In the genomic region with DNA sequence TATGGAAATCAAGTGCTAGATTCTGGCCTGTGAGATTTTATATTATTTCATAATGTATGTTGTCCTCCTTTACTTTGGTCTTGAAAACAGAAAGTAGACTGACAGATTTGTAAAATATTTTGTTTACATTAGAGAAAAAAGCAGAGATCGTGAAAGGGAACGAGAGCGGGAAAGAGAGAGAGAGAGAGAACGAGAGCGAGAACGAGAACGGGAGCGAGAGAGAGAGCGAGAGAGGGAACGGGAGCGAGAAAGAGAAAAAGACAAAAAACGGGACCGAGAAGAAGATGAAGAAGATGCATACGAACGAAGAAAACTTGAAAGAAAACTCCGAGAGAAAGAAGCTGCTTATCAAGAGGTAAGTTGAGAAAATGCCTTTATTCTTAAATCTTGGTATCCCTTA, we compare ENCODE assay signal across 15 cellular contexts. TPM values are rescaled to one million over a fixed set of nuclear protein-coding genes. Genes with fewer than 3 reads are reported as not detected.
DNase-seq lines count a peak whose midpoint lies in the region; ATAC-seq and TF ChIP-seq lines count a peak whose summit lies in the region.
"Had no signal": no experiment of that assay in that cellular context is flagged by ENCODE, and none has a peak within 500 bp of the region (broad histone marks: within the 10 kb centered on the region; RNA-seq: fewer than 3 reads in every experiment).

No MANE protein-coding gene starts in this region.

- CTCF ChIA-PET in activated naive CD4-positive, alpha-beta T cell treated with anti-CD3 and anti-CD28 coated beads, Interleukin-2, amount 10 ng/mL, durations not matched to agents 7 days and 5 days (lab: Charles Lee), result no interaction called here

- H3K9me3 Mint-ChIP-seq in activated naive CD4-positive, alpha-beta T cell treated with anti-CD3 and anti-CD28 coated beads, Interleukin-2, amount 50 U/mL, for 24 hours, result no peaks in the 10 kb centered on the region
- H3K9me3 Mint-ChIP-seq in activated naive CD4-positive, alpha-beta T cell treated with anti-CD3 and anti-CD28 coated beads, Interleukin-2, amount 10 ng/mL, durations not matched to agents 7 days and 5 days, result no peaks in the 10 kb centered on the region
- H3K9me3 Mint-ChIP-seq in GM23338 (no peaks in the 10 kb centered on the region; the same call in 2 of the 3 replicates), neural progenitor cell (no peaks in the 10 kb centered on the region)
- H3K9me3 Mint-ChIP-seq in activated T-helper 17 cell treated with anti-CD3 and anti-CD28 coated beads, Interleukin-2, amount 50 U/mL, for 72 hours, result no peaks in the 10 kb centered on the region
- H3K9me3 Mint-ChIP-seq: CD4-positive, alpha-beta T cell had no signal

- H2AFZ ChIP-seq in GM23338, result no peak overlapping the region
- no peak overlapping the region for H2AFZ ChIP-seq in neural progenitor cell (replicated peaks)

- ATAC-seq in GM23338, result no peak
- no peak for ATAC-seq in activated T-helper 17 cell treated with anti-CD3 and anti-CD28 coated beads, Interleukin-2, amount 50 U/mL, for 72 hours (replicated peaks)
- no peak for ATAC-seq in left cardiac atrium

- H3K27ac ChIP-seq in GM23338 (ENCODE audit: low read depth) (peak overlapping the region; percentile 72; the same call in 1 of the 2 replicates), neural progenitor cell (peak overlapping the region; percentile 24)
- H3K27ac ChIP-seq: HL-60 had no signal

- H3F3A ChIP-seq in GM23338 (replicated peaks; ENCODE audit: low read depth) (peaks cover 13% of the 10 kb centered on the region; the same call in 1 of the 2 replicates), neural progenitor cell (ENCODE audit: low read depth) (peaks cover 20% of the 10 kb centered on the region)

- H3K9ac ChIP-seq in neural progenitor cell, result no peak overlapping the region

- intact Hi-C loops in left cardiac atrium (cut with DNase I), result no loop called here

- H3K4me3 ChIP-seq in GM23338 (no peak overlapping the region), neural progenitor cell (no peak overlapping the region)

- peaks cover 13% of the 10 kb centered on the region; the same call in 1 of the 2 replicates for H3K79me2 ChIP-seq in GM23338 (replicated peaks; ENCODE audit: insufficient read depth)
- H3K79me2 ChIP-seq in neural progenitor cell (ENCODE audit: low read depth), result peaks cover 11% of the 10 kb centered on the region

- no peak overlapping the region for H3K4me2 ChIP-seq in GM23338
- H3K4me2 ChIP-seq in neural progenitor cell, result no peak overlapping the region

- H3K27me3 Mint-ChIP-seq in activated naive CD4-positive, alpha-beta T cell treated with anti-CD3 and anti-CD28 coated beads, Interleukin-2, amount 50 U/mL, for 24 hours, result no peaks in the 10 kb centered on the region
- H3K27me3 Mint-ChIP-seq in activated naive CD4-positive, alpha-beta T cell treated with anti-CD3 and anti-CD28 coated beads, Interleukin-2, amount 10 ng/mL, durations not matched to agents 7 days and 5 days, result no peaks in the 10 kb centered on the region
- H3K27me3 Mint-ChIP-seq in GM23338 (ENCODE audit: insufficient read depth, low read depth, poor library complexity) (no peaks in the 10 kb centered on the region), neural progenitor cell (ENCODE audit: insufficient read depth, low read depth) (no peaks in the 10 kb centered on the region)
- no peaks in the 10 kb centered on the region for H3K27me3 Mint-ChIP-seq in activated T-helper 17 cell treated with anti-CD3 and anti-CD28 coated beads, Interleukin-2, amount 50 U/mL, for 72 hours
- H3K27me3 Mint-ChIP-seq: B cell; CD4-positive, alpha-beta T cell had no signal

- no peaks in the 10 kb centered on the region for H3K4me1 ChIP-seq in GM23338 (ENCODE audit: insufficient read depth)
- no peaks in the 10 kb centered on the region for H3K4me1 ChIP-seq in neural progenitor cell

- H4K20me1 ChIP-seq in GM23338 (replicated peaks; ENCODE audit: insufficient read depth) (peaks cover 6% of the 10 kb centered on the region; the same call in 1 of the 2 replicates), neural progenitor cell (ENCODE audit: low read depth) (no peaks in the 10 kb centered on the region)

- peaks cover 32% of the 10 kb centered on the region for H3K36me3 Mint-ChIP-seq in activated naive CD4-positive, alpha-beta T cell treated with anti-CD3 and anti-CD28 coated beads, Interleukin-2, amount 50 U/mL, for 24 hours
- peaks cover 56% of the 10 kb centered on the region for H3K36me3 Mint-ChIP-seq in activated naive CD4-positive, alpha-beta T cell treated with anti-CD3 and anti-CD28 coated beads, Interleukin-2, amount 10 ng/mL, durations not matched to agents 7 days and 5 days
- H3K36me3 Mint-ChIP-seq in GM23338 (ENCODE audit: low read depth) (peaks cover 87% of the 10 kb centered on the region), neural progenitor cell (peaks cover 26% of the 10 kb centered on the region)
- H3K36me3 Mint-ChIP-seq in activated T-helper 17 cell treated with anti-CD3 and anti-CD28 coated beads, Interleukin-2, amount 50 U/mL, for 72 hours (ENCODE audit: low read depth), result peaks cover 98% of the 10 kb centered on the region

- H3K4me3 Mint-ChIP-seq in activated naive CD4-positive, alpha-beta T cell treated with anti-CD3 and anti-CD28 coated beads, Interleukin-2, amount 50 U/mL, for 24 hours, result no peak overlapping the region
- H3K4me3 Mint-ChIP-seq in activated naive CD4-positive, alpha-beta T cell treated with anti-CD3 and anti-CD28 coated beads, Interleukin-2, amount 10 ng/mL, durations not matched to agents 7 days and 5 days, result no peak overlapping the region
- no peak overlapping the region for H3K4me3 Mint-ChIP-seq in GM23338
- no peak overlapping the region for H3K4me3 Mint-ChIP-seq in activated T-helper 17 cell treated with anti-CD3 and anti-CD28 coated beads, Interleukin-2, amount 50 U/mL, for 72 hours
- no peak overlapping the region for H3K4me3 Mint-ChIP-seq in neural progenitor cell
- H3K4me3 Mint-ChIP-seq: B cell; CD4-positive, alpha-beta T cell had no signal

- no peaks in the 10 kb centered on the region for H3K27me3 ChIP-seq in GM23338 (ENCODE audit: insufficient read depth)
- no peaks in the 10 kb centered on the region for H3K27me3 ChIP-seq in neural progenitor cell

- H3K9me2 ChIP-seq in GM23338 (ENCODE audit: insufficient read depth), result no peaks in the 10 kb centered on the region

- H3K9me3 ChIP-seq in neural progenitor cell (ENCODE audit: low read depth), result no peaks in the 10 kb centered on the region

- H3K4me1 Mint-ChIP-seq in activated naive CD4-positive, alpha-beta T cell treated with anti-CD3 and anti-CD28 coated beads, Interleukin-2, amount 50 U/mL, for 24 hours, result peaks cover 3% of the 10 kb centered on the region
- H3K4me1 Mint-ChIP-seq in activated naive CD4-positive, alpha-beta T cell treated with anti-CD3 and anti-CD28 coated beads, Interleukin-2, amount 10 ng/mL, durations not matched to agents 7 days and 5 days, result peaks cover 2% of the 10 kb centered on the region
- H3K4me1 Mint-ChIP-seq in GM23338 (no peaks in the 10 kb centered on the region), neural progenitor cell (no peaks in the 10 kb centered on the region)
- H3K4me1 Mint-ChIP-seq in activated T-helper 17 cell treated with anti-CD3 and anti-CD28 coated beads, Interleukin-2, amount 50 U/mL, for 72 hours, result no peaks in the 10 kb centered on the region
- H3K4me1 Mint-ChIP-seq: B cell had no signal

- peaks cover 79% of the 10 kb centered on the region for H3K36me3 ChIP-seq in GM23338 (ENCODE audit: insufficient read depth)
- H3K36me3 ChIP-seq in neural progenitor cell, result peaks cover 53% of the 10 kb centered on the region

- TF ChIP-seq CTCF in GM23338 (conservative IDR thresholded peaks at IDR 0.05; ENCODE audit: low read depth in 2 of 2) (no peak), neural progenitor cell (IDR thresholded peaks at IDR 0.05) (no peak)

- peak overlapping the region; percentile 63 for H3K27ac Mint-ChIP-seq in activated naive CD4-positive, alpha-beta T cell treated with anti-CD3 and anti-CD28 coated beads, Interleukin-2, amount 50 U/mL, for 24 hours
- H3K27ac Mint-ChIP-seq in activated naive CD4-positive, alpha-beta T cell treated with anti-CD3 and anti-CD28 coated beads, Interleukin-2, amount 10 ng/mL, durations not matched to agents 7 days and 5 days, result no peak overlapping the region
- H3K27ac Mint-ChIP-seq in GM23338, result no peak overlapping the region
- H3K27ac Mint-ChIP-seq in activated T-helper 17 cell treated with anti-CD3 and anti-CD28 coated beads, Interleukin-2, amount 50 U/mL, for 72 hours, result peak overlapping the region; percentile 8
- no peak overlapping the region for H3K27ac Mint-ChIP-seq in neural progenitor cell
- H3K27ac Mint-ChIP-seq: B cell had no signal

- DNase-seq in activated naive CD4-positive, alpha-beta T cell treated with anti-CD3 and anti-CD28 coated beads, Interleukin-2, amount 10 ng/mL, durations not matched to agents 7 days and 5 days, result no peak
- no peak for DNase-seq in GM23338 (ENCODE audit: low spot score)
- DNase-seq in neural progenitor cell (ENCODE audit: low spot score), result no peak
- DNase-seq in left cardiac atrium, result no peak
- no peak for DNase-seq in occipital lobe (lab: John Stamatoyannopoulos, UW)
- DNase-seq: C1 segment of cervical spinal cord; CD4-positive, alpha-beta T cell; DMS153; DND-41; GDM1; HCEC 1CT had no signal

TF ChIP-seq in GM23338, 12 proteins besides CTCF, POLR2A, EP300 and RAD21 (continues in another document):
- TF ChIP-seq JUNB (IDR thresholded peaks at IDR 0.05; ENCODE audit: unreplicated experiment) (no peak), NANOG (IDR thresholded peaks at IDR 0.05; ENCODE audit: borderline replicate concordance) (no peak), ZNF331 (CRISPR knock-in tag; IDR thresholded peaks at IDR 0.05; ENCODE audit: low read depth) (no peak), CREB1 (CRISPR knock-in tag; IDR thresholded peaks at IDR 0.05; ENCODE audit: low read depth) (no peak)

RNA-seq across cellular contexts. Expression of a gene that starts 30.6 kb away (rescaled TPM):
- total RNA-seq in GM23338 (2014; rRNA removed; shearing (Covaris generic)), result 35.7 and 38.7 TPM in 2 replicates
- 12.6 and 14.6 TPM in 2 replicates for polyA plus RNA-seq in GM23338 (2016; fragmentation: Nextera tagmentation; extraction: Ambion mirVana)
- 10 to 100 TPM; 33.8 to 37.8 TPM for total RNA-seq in activated T-helper 17 cell treated with anti-CD3 and anti-CD28 coated beads, Interleukin-2, amount 50 U/mL, for 72 hours
- 55.3 and 80.5 TPM in 2 replicates for total RNA-seq in neural progenitor cell (ENCODE audit: low replicate concordance)
- 10 to 100 TPM; 27.2 to 28.9 TPM for total RNA-seq in left cardiac atrium
- 76.4 TPM for total RNA-seq in occipital lobe

RNA-seq across cellular contexts. Expression of a gene that starts 47.4 kb away (rescaled TPM):
- total RNA-seq in GM23338 (2014; rRNA removed; shearing (Covaris generic)), result 107 and 120 TPM in 2 replicates
- polyA plus RNA-seq in GM23338 (2016; fragmentation: Nextera tagmentation; extraction: Ambion mirVana), result 180 and 204 TPM in 2 replicates
- 10 to 100 TPM; 66.5 to 94.3 TPM for total RNA-seq in activated T-helper 17 cell treated with anti-CD3 and anti-CD28 coated beads, Interleukin-2, amount 50 U/mL, for 72 hours
- total RNA-seq in neural progenitor cell (ENCODE audit: low replicate concordance), result 82.9 and 162 TPM in 2 replicates
- 10 to 100 TPM; 32.0 to 47.3 TPM for total RNA-seq in left cardiac atrium
- total RNA-seq in occipital lobe, result 62.1 TPM

Comparison
In these comparisons a context has a peak if more than half of its experiments do, and no peak if none do; other contexts are left out.
1. H3K27ac Mint-ChIP-seq: peak in activated naive CD4-positive, alpha-beta T cell treated with anti-CD3 and anti-CD28 coated beads, Interleukin-2, amount 50 U/mL, for 24 hours (single experiment) and activated T-helper 17 cell treated with anti-CD3 and anti-CD28 coated beads, Interleukin-2, amount 50 U/mL, for 72 hours (single experiment); none in activated naive CD4-positive, alpha-beta T cell treated with anti-CD3 and anti-CD28 coated beads, Interleukin-2, amount 10 ng/mL, durations not matched to agents 7 days and 5 days (single experiment), GM23338 (single experiment) and neural progenitor cell (single experiment).